26 cellular contexts compared by ENCODE assay signal in genomic region chr10:21273400-21273968, GRCh38.
DNase-seq lines count a peak whose midpoint lies in the region; ATAC-seq, FAIRE-seq and TF ChIP-seq lines count a peak whose summit lies in the region.
"Had no signal": no experiment of that assay in that cellular context is flagged by ENCODE, and none has a peak within 500 bp of the region (broad histone marks: within the 10 kb centered on the region; RNA-seq: fewer than 3 reads in every experiment).

No MANE protein-coding gene starts in this region.

- TF ChIP-seq EP300 in K562 (IDR thresholded peaks at IDR 0.05; ENCODE audit: low read length) (no peak), gastroesophageal sphincter (IDR thresholded peaks at IDR 0.05) (no peak)

- no peaks in the 10 kb centered on the region for H3K9me3 ChIP-seq in Panc1 (ENCODE audit: control insufficient read depth, insufficient read depth, low read depth, low read length)
- H3K9me3 ChIP-seq in K562 (replicated peaks; ENCODE audit: control insufficient read depth, insufficient read depth, low read depth, low read length) = no peaks in the 10 kb centered on the region
- no peaks in the 10 kb centered on the region for H3K9me3 ChIP-seq in gastroesophageal sphincter
- H3K9me3 ChIP-seq: BE2C, pancreas, thoracic aorta, uterus had no signal

- H3K4me1 ChIP-seq in Panc1 (ENCODE audit: control insufficient read depth, insufficient read depth, low read length) (peaks cover 21% of the 10 kb centered on the region), K562 (replicated peaks in 1 of 2; ENCODE audit: control insufficient read depth in 2 of 2, insufficient read depth in 2 of 2, low read length in 2 of 2) (peaks cover 0 to 13% of the 10 kb centered on the region in 2 experiments; a peak in 3 of 5 replicates), gastroesophageal sphincter (no peaks in the 10 kb centered on the region)
- H3K4me1 ChIP-seq: BE2C, pancreas, uterus had no signal

- H3K4me3 ChIP-seq in Panc1 (ENCODE audit: low read depth in 2 of 2, low read length in 2 of 2) (no peak overlapping the region), K562 (no peak overlapping the region), gastroesophageal sphincter (no peak overlapping the region)
- H3K4me3 ChIP-seq: GM23338, pancreas, SJSA1, smooth muscle cell, thoracic aorta, uterus had no signal

- H3K27ac ChIP-seq in Panc1 (ENCODE audit: low read length) (peak overlapping the region; percentile 87), K562 (ENCODE audit: extremely low read depth, low read depth, low read length) (peak overlapping the region; percentile 19; the same call in 1 of the 3 replicates), gastroesophageal sphincter (no peak overlapping the region)
- H3K27ac ChIP-seq: pancreas, SJSA1, thoracic aorta, uterus had no signal

- no peaks in the 10 kb centered on the region for H3K9me1 ChIP-seq in K562 (ENCODE audit: control insufficient read depth, insufficient read depth, low read length)

- TF ChIP-seq POLR2A in K562 (conservative IDR thresholded peaks at IDR 0.05) (no peak), gastroesophageal sphincter (IDR thresholded peaks at IDR 0.05) (no peak)

- peak overlapping the region; percentile 25; the same call in 1 of the 2 replicates for H2AFZ ChIP-seq in K562 (ENCODE audit: low read depth, low read length)
- H2AFZ ChIP-seq: GM23338 had no signal

- no peak for TF ChIP-seq CTCF in Panc1 (IDR thresholded peaks at IDR 0.05)
- no peak for TF ChIP-seq CTCF in K562 (IDR thresholded peaks at IDR 0.05 in 2 of 3, conservative IDR thresholded peaks at IDR 0.05 in 1 of 3; ENCODE audit: insufficient read depth in 2 of 3, low read depth in 1 of 3, low read length in 3 of 3)
- no peak for TF ChIP-seq CTCF in gastroesophageal sphincter (IDR thresholded peaks at IDR 0.05)

- TF ChIP-seq RAD21 in K562 (CRISPR knock-in tag; conservative IDR thresholded peaks at IDR 0.05 in 1 of 2, IDR thresholded peaks at IDR 0.05 in 1 of 2) = no peak; a peak in 1 of 4 replicates

- no peak overlapping the region for H3K9ac ChIP-seq in K562 (ENCODE audit: insufficient read depth in 1 of 2, low read depth in 2 of 2, low read length in 2 of 2)

- H3K79me2 ChIP-seq in K562 (ENCODE audit: control insufficient read depth, insufficient read depth, low read length) = no peaks in the 10 kb centered on the region

- DNase-seq in Caki2 (ENCODE audit: low read depth) = peak; percentile 86
- DNase-seq in Panc1 (ENCODE audit: low read depth, low spot score) = no peak
- DNase-seq in K562 (ENCODE audit: extremely low read depth in 1 of 4, low spot score in 3 of 4) = peak; percentile 20 to 35 (median 23)
- peak; percentile 61 for DNase-seq in renal cortical epithelial cell (ENCODE audit: low read depth)
- no peak for DNase-seq in GM03348 (ENCODE audit: low spot score)
- DNase-seq: ACHN; activated gamma-delta T cell; activated naive CD8-positive, alpha-beta T cell treated with anti-CD3 and anti-CD28 coated beads, Interleukin-2, amount 10 ng/mL, durations not matched to agents 7 days and 5 days; activated T-cell treated with anti-CD3 and anti-CD28 coated beads, Interleukin-2, amount 50 U/mL, for 24 hours; aorta; BE2C; immature natural killer cell; NCI-H1417; NCI-H2029; NCI-H524 treated with DMSO at 0.1 percent for 48 hours; pancreas; retina; stimulated activated naive CD8-positive, alpha-beta T cell treated with anti-CD3 and anti-CD28 coated beads, Interleukin-15, amount 100 ng/mL, for 72 hours; uterus had no signal

- ATAC-seq in Panc1 (peak; percentile 55), K562 (peak; percentile 73), gastroesophageal sphincter (no peak), GM21786 (IDR thresholded peaks at IDR 0.05; ENCODE audit: unreplicated experiment) (no peak), GM21717 (IDR thresholded peaks at IDR 0.05; ENCODE audit: unreplicated experiment) (no peak)
- ATAC-seq: GM23338; pancreas; stimulated activated naive CD8-positive, alpha-beta T cell treated with anti-CD3 and anti-CD28 coated beads, Interleukin-15, amount 100 ng/mL, for 72 hours had no signal

- in situ Hi-C loops in Caki2 (cut with HindIII; ENCODE audit: low pct_unique_long_range_greater_than_20kb, low sequenced_read_pairs) (no loop called here), Panc1 (cut with HindIII; ENCODE audit: low pct_unique_long_range_greater_than_20kb, low sequenced_read_pairs) (no loop called here), K562 (cut with MboI) (loop anchor here (5.0 kb wide), 2 partner anchors 196 to 401 kb away; no protein-coding TSS in a partner anchor)

- CTCF ChIA-PET in Panc1 (lab: Charles Lee) (no interaction called here), K562 (lab: Yijun Ruan, JAX; ENCODE audit: low intra/inter-chr PET ratio) (no interaction called here)

- BruUV-seq in Panc1 (replicated peaks; lab: Mats Ljungman, UMichigan) (no TSS peak), K562 (replicated peaks; lab: Mats Ljungman, UMichigan) (no TSS peak)

- FAIRE-seq in K562 (lab: Jason Lieb, UNC) = no peak
- FAIRE-seq: pancreas had no signal

- 22% methylated on average over 3 of the region's 3 CpGs for WGBS in K562 (ENCODE audit: insufficient coverage, low coverage, missing lambda C conversion rate)
- WGBS in gastroesophageal sphincter (ENCODE audit: low coverage in 1 of 2), 2 donors = 86 to 100% methylated on average over 3 of the region's 3 CpGs

- POLR2A ChIA-PET in Panc1 (lab: Charles Lee) = interaction anchor here (0.8 kb wide), 2 partner anchors 90 to 223 kb away, joined by 3 read pairs; no protein-coding TSS in a partner anchor
- POLR2A ChIA-PET in K562 (lab: Yijun Ruan, JAX) = no interaction called here

- intact Hi-C loops in Panc1 (cut with micrococcal nuclease; ENCODE audit: unreplicated experiment) (loop anchor here (5.0 kb wide), 1 partner anchor 196 kb away; no protein-coding TSS in a partner anchor), K562 (cut with micrococcal nuclease) (no loop called here)

- peak overlapping the region; percentile 24 for H3K4me2 ChIP-seq in K562 (ENCODE audit: insufficient read depth, low read length)
- H3K4me2 ChIP-seq: GM23338, smooth muscle cell had no signal

- H4K20me1 ChIP-seq in K562 (replicated peaks; ENCODE audit: control insufficient read depth, insufficient read depth, low read length) = no peaks in the 10 kb centered on the region

- H3K27me3 ChIP-seq in Panc1 (ENCODE audit: control insufficient read depth, insufficient read depth, low read length) = no peaks in the 10 kb centered on the region
- H3K27me3 ChIP-seq in K562 (ENCODE audit: control insufficient read depth in 2 of 2, insufficient read depth in 2 of 2, low read length in 2 of 2) = no peaks in the 10 kb centered on the region
- H3K27me3 ChIP-seq in gastroesophageal sphincter = no peaks in the 10 kb centered on the region
- H3K27me3 ChIP-seq: BE2C, pancreas, SJSA1, uterus had no signal

- H3K36me3 ChIP-seq in Panc1 (ENCODE audit: control insufficient read depth, insufficient read depth, low read length) (no peaks in the 10 kb centered on the region), K562 (ENCODE audit: control insufficient read depth, insufficient read depth, low read length) (no peaks in the 10 kb centered on the region), gastroesophageal sphincter (no peaks in the 10 kb centered on the region)
- H3K36me3 ChIP-seq: BE2C, pancreas, SJSA1, thoracic aorta, uterus had no signal

TF ChIP-seq in K562, 482 proteins besides CTCF, POLR2A, EP300 and RAD21 (continues in another document):
- TF ChIP-seq ID3 (CRISPR knock-in tag; IDR thresholded peaks at IDR 0.05) (no peak), ID3 (tag; IDR thresholded peaks at IDR 0.05) (no peak), SMARCC2 (IDR thresholded peaks at IDR 0.05; ENCODE audit: low read depth) (no peak), ZNF311 (CRISPR knock-in tag; IDR thresholded peaks at IDR 0.05) (no peak; the same call in 1 of the 2 replicates), CEBPG (CRISPR knock-in tag; IDR thresholded peaks at IDR 0.05) (no peak), CEBPG (tag; conservative IDR thresholded peaks at IDR 0.05 in 1 of 2, IDR thresholded peaks at IDR 0.05 in 1 of 2) (no peak), SFPQ (IDR thresholded peaks at IDR 0.05; ENCODE audit: low read depth, low read length) (no peak)

Comparison
In these comparisons a context has a peak if more than half of its experiments do, and no peak if none do; other contexts are left out.
1. DNase-seq: peak in Caki2 (single experiment), K562 (4 of 4) and renal cortical epithelial cell (single experiment); none in Panc1 (single experiment) and GM03348 (single experiment).
2. ATAC-seq: peak in Panc1 (single experiment) and K562 (single experiment); none in gastroesophageal sphincter (single experiment), GM21786 (single experiment) and GM21717 (single experiment).
3. H3K27ac ChIP-seq: peak in Panc1 (single experiment) and K562 (single experiment); none in gastroesophageal sphincter (0 of 4).